ENCODE assay signal across 9 cellular contexts in the genomic region with DNA sequence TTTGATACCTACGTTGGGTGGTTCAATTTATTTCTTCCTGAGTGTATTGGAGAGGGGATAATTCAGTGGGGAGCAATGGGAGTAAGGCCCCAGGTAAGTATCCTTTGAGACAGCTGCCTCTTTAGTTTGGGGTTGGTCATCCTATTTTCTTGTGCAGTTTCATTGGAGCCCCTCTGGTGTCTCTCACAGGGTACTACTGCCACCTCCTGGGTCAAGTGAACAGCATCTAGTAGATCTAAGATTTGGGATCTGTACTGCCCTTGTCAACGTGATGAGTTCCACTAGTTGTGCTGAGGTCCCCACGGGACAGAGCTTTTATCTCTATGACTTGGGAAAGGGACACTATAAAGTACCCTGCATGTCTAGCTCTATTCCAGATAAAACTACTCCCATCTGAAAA.
DNase-seq lines count a peak whose midpoint lies in the region; TF ChIP-seq lines count a peak whose summit lies in the region.
"Had no signal": no experiment of that assay in that cellular context is flagged by ENCODE, and none has a peak within 500 bp of the region (broad histone marks: within the 10 kb centered on the region; RNA-seq: fewer than 3 reads in every experiment).

No MANE protein-coding gene starts in this region.

- H3K79me2 ChIP-seq in osteoblast (ENCODE audit: insufficient read depth, low read length): no peaks in the 10 kb centered on the region

- H3K27ac ChIP-seq in osteoblast (ENCODE audit: low read depth, low read length): no peak overlapping the region
- H3K27ac ChIP-seq: ovary had no signal

- H3K36me3 ChIP-seq in osteoblast (ENCODE audit: insufficient read depth, low read length): no peaks in the 10 kb centered on the region
- H3K36me3 ChIP-seq: ovary had no signal

- no peaks in the 10 kb centered on the region for H3K4me1 ChIP-seq in osteoblast (ENCODE audit: insufficient read depth, low read length)

- no peaks in the 10 kb centered on the region for H4K20me1 ChIP-seq in osteoblast (ENCODE audit: insufficient read depth, low read length)

- TF ChIP-seq CTCF in fibroblast of mammary gland (conservative IDR thresholded peaks at IDR 0.05; ENCODE audit: control insufficient read depth, insufficient read depth, low read depth, low read length): peak; percentile 42
- TF ChIP-seq CTCF in osteoblast (IDR thresholded peaks at IDR 0.05; ENCODE audit: extremely low read depth, low read depth, low read length): peak; percentile 45
- no peak for TF ChIP-seq CTCF in lower leg skin (IDR thresholded peaks at IDR 0.05)

- H3K9me3 ChIP-seq in osteoblast (ENCODE audit: low read depth, low read length): no peaks in the 10 kb centered on the region
- H3K9me3 ChIP-seq: ovary had no signal

- intact Hi-C loops in lower leg skin (cut with DNase I; ENCODE audit: low total_unique reads): no loop called here

- H3K27me3 ChIP-seq in osteoblast (ENCODE audit: insufficient read depth, low read length): no peaks in the 10 kb centered on the region
- H3K27me3 ChIP-seq: ovary had no signal

- WGBS in lower leg skin, 2 donors: 17 to 25% methylated on average over 3 of the region's 3 CpGs

- DNase-seq in activated gamma-delta T cell treated with Interleukin-2 at 50 U/mL for 16 hours (peak; percentile 17), activated gamma-delta T cell (lab: John Stamatoyannopoulos, UW) (no peak), HCEC 1CT (peak; percentile 31), NAMALWA (ENCODE audit: low spot score) (peak; percentile 48), fibroblast of mammary gland (ENCODE audit: low read depth) (peak; percentile 46), osteoblast (ENCODE audit: insufficient read length, low spot score, missing footprints) (peak; percentile 49), lower leg skin (ENCODE audit: low spot score in 2 of 2) (no peak)
- DNase-seq in activated CD4-positive, alpha-beta T cell treated with anti-CD3 and anti-CD28 coated beads, Interleukin-2, amount 50 U/mL, for 24 hours (ENCODE audit: low read depth in 1 of 2, low spot score in 1 of 2): peak; percentile 0

- no peak overlapping the region for H3K4me2 ChIP-seq in osteoblast (ENCODE audit: insufficient read depth, low read length)

- TF ChIP-seq POLR2A in lower leg skin (IDR thresholded peaks at IDR 0.05): no peak

- H2AFZ ChIP-seq in osteoblast (ENCODE audit: low read length): no peak overlapping the region

- H3K4me3 ChIP-seq in fibroblast of mammary gland (ENCODE audit: control insufficient read depth, low read depth, low read length) (no peak overlapping the region), osteoblast (ENCODE audit: insufficient read depth, low read length) (no peak overlapping the region), lower leg skin (ENCODE audit: low read depth, poor library complexity, severe bottlenecking) (no peak overlapping the region)
- H3K4me3 ChIP-seq: ovary had no signal

Comparison
In these comparisons a context has a peak if more than half of its experiments do, and no peak if none do; other contexts are left out.
1. DNase-seq: peak in activated gamma-delta T cell treated with Interleukin-2 at 50 U/mL for 16 hours (single experiment), HCEC 1CT (single experiment), NAMALWA (single experiment), activated CD4-positive, alpha-beta T cell treated with anti-CD3 and anti-CD28 coated beads, Interleukin-2, amount 50 U/mL, for 24 hours (2 of 2), fibroblast of mammary gland (single experiment) and osteoblast (single experiment); none in activated gamma-delta T cell (single experiment) and lower leg skin (0 of 2).
2. CTCF ChIP-seq: peak in fibroblast of mammary gland (single experiment) and osteoblast (single experiment); none in lower leg skin (0 of 3).